Comparison of ENCODE assay signal across 10 cellular contexts in genomic region chr7:98360221-98361124, GRCh38. TPM values are rescaled to one million over a fixed set of nuclear protein-coding genes. Genes with fewer than 3 reads are reported as not detected.
DNase-seq lines count a peak whose midpoint lies in the region; ATAC-seq, FAIRE-seq and TF ChIP-seq lines count a peak whose summit lies in the region.
"Had no signal": no experiment of that assay in that cellular context is flagged by ENCODE, and none has a peak within 500 bp of the region (broad histone marks: within the 10 kb centered on the region; RNA-seq: fewer than 3 reads in every experiment).

No MANE protein-coding gene starts in this region.

- TF ChIP-seq EP300 in transverse colon (IDR thresholded peaks at IDR 0.05; ENCODE audit: low read depth), result no peak

- TF ChIP-seq POLR2A in transverse colon (IDR thresholded peaks at IDR 0.05) (no peak), H54 (IDR thresholded peaks at IDR 0.05; ENCODE audit: low read depth, low read length) (no peak)

- H3K4me1 Mint-ChIP-seq in activated T-cell treated with anti-CD3 and anti-CD28 coated beads, Interleukin-2, amount 50 U/mL, for 72 hours (ENCODE audit: low read depth), result no peaks in the 10 kb centered on the region
- no peaks in the 10 kb centered on the region for H3K4me1 Mint-ChIP-seq in activated T-cell treated with anti-CD3 and anti-CD28 coated beads, Interleukin-2, amount 50 U/mL, for 4 hours (ENCODE audit: low read depth)
- H3K4me1 Mint-ChIP-seq: activated naive CD4-positive, alpha-beta T cell treated with anti-CD3 and anti-CD28 coated beads, Interleukin-2, amount 50 U/mL, for 24 hours; nephron had no signal

- H3K27ac Mint-ChIP-seq in activated T-cell treated with anti-CD3 and anti-CD28 coated beads, Interleukin-2, amount 50 U/mL, for 72 hours, result peak overlapping the region; percentile 15
- H3K27ac Mint-ChIP-seq: activated naive CD4-positive, alpha-beta T cell treated with anti-CD3 and anti-CD28 coated beads, Interleukin-2, amount 50 U/mL, for 24 hours had no signal

- H3K27me3 Mint-ChIP-seq in activated T-cell treated with anti-CD3 and anti-CD28 coated beads, Interleukin-2, amount 50 U/mL, for 72 hours (ENCODE audit: low read depth), result no peaks in the 10 kb centered on the region
- no peaks in the 10 kb centered on the region for H3K27me3 Mint-ChIP-seq in activated T-cell treated with anti-CD3 and anti-CD28 coated beads, Interleukin-2, amount 50 U/mL, for 4 hours (ENCODE audit: low read depth)
- H3K27me3 Mint-ChIP-seq: activated naive CD4-positive, alpha-beta T cell treated with anti-CD3 and anti-CD28 coated beads, Interleukin-2, amount 50 U/mL, for 24 hours had no signal

- TF ChIP-seq CTCF in WERI-Rb-1 (IDR thresholded peaks at IDR 0.05; ENCODE audit: low read depth, low read length) (0 out of 2 replicates have a peak, but pooled peaks have one; percentile 14), transverse colon (IDR thresholded peaks at IDR 0.05) (peak in 2 of 5 experiments; percentile 46 to 55)

- peaks cover 17% of the 10 kb centered on the region for H3K36me3 ChIP-seq in WERI-Rb-1
- no peaks in the 10 kb centered on the region for H3K36me3 ChIP-seq in transverse colon

- H3K4me1 ChIP-seq in transverse colon, result peaks cover 9 to 39% (median 15%) of the 10 kb centered on the region in 4 donors

- H3K36me3 Mint-ChIP-seq in activated T-cell treated with anti-CD3 and anti-CD28 coated beads, Interleukin-2, amount 50 U/mL, for 72 hours (ENCODE audit: insufficient read depth in 2 of 2), result no peaks in the 10 kb centered on the region
- no peaks in the 10 kb centered on the region for H3K36me3 Mint-ChIP-seq in activated T-cell treated with anti-CD3 and anti-CD28 coated beads, Interleukin-2, amount 50 U/mL, for 4 hours (ENCODE audit: insufficient read depth)
- H3K36me3 Mint-ChIP-seq: activated naive CD4-positive, alpha-beta T cell treated with anti-CD3 and anti-CD28 coated beads, Interleukin-2, amount 50 U/mL, for 24 hours had no signal

- in situ Hi-C loops in transverse colon (cut with MboI; ENCODE audit: low pct_ligation_motif_present in 1 of 4, low pct_unique_long_range_greater_than_20kb in 1 of 4, low sequenced_read_pairs in 3 of 4), result no loop called here

- no peaks in the 10 kb centered on the region for H3K9me3 Mint-ChIP-seq in activated T-cell treated with anti-CD3 and anti-CD28 coated beads, Interleukin-2, amount 50 U/mL, for 72 hours
- no peaks in the 10 kb centered on the region for H3K9me3 Mint-ChIP-seq in activated T-cell treated with anti-CD3 and anti-CD28 coated beads, Interleukin-2, amount 50 U/mL, for 4 hours
- H3K9me3 Mint-ChIP-seq: activated naive CD4-positive, alpha-beta T cell treated with anti-CD3 and anti-CD28 coated beads, Interleukin-2, amount 50 U/mL, for 24 hours; nephron had no signal

- no peaks in the 10 kb centered on the region for H3K9me3 ChIP-seq in WERI-Rb-1 (ENCODE audit: severe bottlenecking)
- no peaks in the 10 kb centered on the region for H3K9me3 ChIP-seq in transverse colon

- H3K4me3 ChIP-seq in WERI-Rb-1 (ENCODE audit: low read depth, low read length) (no peak overlapping the region), transverse colon (no peak overlapping the region)

- WGBS in transverse colon (ENCODE audit: low coverage in 1 of 2), 2 donors, result 29 to 49% methylated on average over 5 to 10 of the region's 10 CpGs

- no peak overlapping the region for H3K27ac ChIP-seq in WERI-Rb-1
- H3K27ac ChIP-seq in transverse colon, result peak overlapping the region; percentile 83 to 89 (median 86)

- intact Hi-C loops in transverse colon (cut with DNase I; ENCODE audit: low total_unique reads) (no loop called here), posterior vena cava (cut with DNase I) (no loop called here)

- FAIRE-seq in H54 (lab: Jason Lieb, UNC), result no peak

- no peaks in the 10 kb centered on the region for H3K27me3 ChIP-seq in WERI-Rb-1 (ENCODE audit: insufficient read depth, low read depth, severe bottlenecking)
- H3K27me3 ChIP-seq in transverse colon, result no peaks in the 10 kb centered on the region

- H3K4me3 Mint-ChIP-seq in activated T-cell treated with anti-CD3 and anti-CD28 coated beads, Interleukin-2, amount 50 U/mL, for 72 hours, result no peak overlapping the region
- H3K4me3 Mint-ChIP-seq in activated T-cell treated with anti-CD3 and anti-CD28 coated beads, Interleukin-2, amount 50 U/mL, for 4 hours, result no peak overlapping the region
- H3K4me3 Mint-ChIP-seq: activated naive CD4-positive, alpha-beta T cell treated with anti-CD3 and anti-CD28 coated beads, Interleukin-2, amount 50 U/mL, for 24 hours; nephron had no signal

- DNase-seq in activated T-cell treated with anti-CD3 and anti-CD28 coated beads, Interleukin-2, amount 50 U/mL, for 72 hours, result no peak
- DNase-seq in activated T-cell treated with anti-CD3 and anti-CD28 coated beads, Interleukin-2, amount 50 U/mL, for 4 hours, result no peak
- DNase-seq in WERI-Rb-1 (peak; percentile 13), left kidney (ENCODE audit: low read depth, low spot score) (peak; percentile 10), transverse colon (peak; percentile 74), posterior vena cava (ENCODE audit: low spot score) (no peak), H54 (ENCODE audit: insufficient read length, low spot score) (no peak), NCI-H1436 (lab: John Stamatoyannopoulos, UW) (no peak)

- no peak for ATAC-seq in activated T-cell treated with anti-CD3 and anti-CD28 coated beads, Interleukin-2, amount 50 U/mL, for 72 hours (replicated peaks in 1 of 2)
- ATAC-seq in activated T-cell treated with anti-CD3 and anti-CD28 coated beads, Interleukin-2, amount 50 U/mL, for 4 hours, result no peak

RNA-seq across cellular contexts. Expression of gene BAIAP2L1, which starts 40.4 kb away (rescaled TPM):
- total RNA-seq in activated T-cell treated with anti-CD3 and anti-CD28 coated beads, Interleukin-2, amount 50 U/mL, for 72 hours, result 1 to 10 TPM; 5.1 to 9.6 TPM
- total RNA-seq in activated T-cell treated with anti-CD3 and anti-CD28 coated beads, Interleukin-2, amount 50 U/mL, for 4 hours, result 1 to 10 TPM in 1 of 3 donors, under 1 TPM in 2; 0.34 to 1.2 (median 0.56) TPM
- total RNA-seq in transverse colon (10 to 100 TPM; 39.8 to 59.8 (median 53.3) TPM), posterior vena cava (1 to 10 TPM; 1.5 to 1.6 TPM)

Comparison
In these comparisons a context has a peak if more than half of its experiments do, and no peak if none do; other contexts are left out.
1. DNase-seq: peak in WERI-Rb-1 (single experiment), left kidney (single experiment) and transverse colon (single experiment); none in activated T-cell treated with anti-CD3 and anti-CD28 coated beads, Interleukin-2, amount 50 U/mL, for 72 hours (0 of 2), activated T-cell treated with anti-CD3 and anti-CD28 coated beads, Interleukin-2, amount 50 U/mL, for 4 hours (single experiment), posterior vena cava (single experiment), H54 (single experiment) and NCI-H1436 (single experiment).